ENCODE assay signal across 15 cellular contexts in the genomic region with DNA sequence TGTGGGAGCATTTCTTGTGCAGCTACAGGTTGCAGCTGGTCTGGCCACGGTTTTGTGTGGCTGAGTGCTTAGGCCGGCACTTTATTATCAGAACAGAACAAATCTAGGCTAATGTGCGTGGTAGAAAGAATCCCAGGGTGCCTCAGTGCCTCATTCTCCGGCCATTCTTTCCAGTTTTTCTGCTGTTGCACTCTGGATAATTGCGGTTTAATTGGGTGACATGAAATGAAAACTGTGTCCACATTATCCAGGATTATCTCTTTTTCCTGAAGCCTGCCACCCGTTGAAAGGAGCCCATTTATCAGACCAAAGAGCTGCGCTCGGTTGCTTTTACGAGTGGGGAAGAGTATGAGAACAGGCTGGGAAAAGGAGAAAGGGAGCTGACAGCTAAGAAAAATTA.
DNase-seq lines count a peak whose midpoint lies in the region; ATAC-seq and TF ChIP-seq lines count a peak whose summit lies in the region.
"Had no signal": no experiment of that assay in that cellular context is flagged by ENCODE, and none has a peak within 500 bp of the region (broad histone marks: within the 10 kb centered on the region; RNA-seq: fewer than 3 reads in every experiment).

No MANE protein-coding gene starts in this region.

- H3K27ac Mint-ChIP-seq in progenitor cell of endocrine pancreas, result peak overlapping the region; percentile 75
- no peak overlapping the region for H3K27ac Mint-ChIP-seq in activated naive CD8-positive, alpha-beta T cell treated with anti-CD3 and anti-CD28 coated beads for 36 hours
- H3K27ac Mint-ChIP-seq: B cell; CD4-positive, alpha-beta T cell had no signal

- no peak for TF ChIP-seq CTCF in progenitor cell of endocrine pancreas (IDR thresholded peaks at IDR 0.05; ENCODE audit: unreplicated experiment)

- no peaks in the 10 kb centered on the region for H3K9me3 Mint-ChIP-seq in progenitor cell of endocrine pancreas (ENCODE audit: low read depth)
- H3K9me3 Mint-ChIP-seq in activated naive CD8-positive, alpha-beta T cell treated with anti-CD3 and anti-CD28 coated beads for 36 hours, result no peaks in the 10 kb centered on the region
- H3K9me3 Mint-ChIP-seq: CD4-positive, alpha-beta T cell had no signal

- no peaks in the 10 kb centered on the region for H3K36me3 Mint-ChIP-seq in progenitor cell of endocrine pancreas (ENCODE audit: insufficient read depth)
- H3K36me3 Mint-ChIP-seq in activated naive CD8-positive, alpha-beta T cell treated with anti-CD3 and anti-CD28 coated beads for 36 hours, result no peaks in the 10 kb centered on the region

- DNase-seq in NCI-H146 (lab: John Stamatoyannopoulos, UW), result peak; percentile 45
- peak; percentile 53 for DNase-seq in NCI-H345 (lab: John Stamatoyannopoulos, UW)
- peak; percentile 18 for DNase-seq in astrocyte of the hippocampus (ENCODE audit: low read depth, low spot score)
- no peak for DNase-seq in progenitor cell of endocrine pancreas (ENCODE audit: low spot score, unreplicated experiment)
- no peak for DNase-seq in activated naive CD8-positive, alpha-beta T cell treated with anti-CD3 and anti-CD28 coated beads for 36 hours
- DNase-seq in nucleus accumbens (lab: John Stamatoyannopoulos, UW), result no peak
- DNase-seq: Calu3; CD4-positive, alpha-beta T cell; NCI-H1436 treated with DMSO at 0.1 percent for 48 hours; NCI-H526; SHP77 had no signal

- peaks cover 34% of the 10 kb centered on the region for H3K4me1 Mint-ChIP-seq in progenitor cell of endocrine pancreas (ENCODE audit: low read depth)
- no peaks in the 10 kb centered on the region for H3K4me1 Mint-ChIP-seq in activated naive CD8-positive, alpha-beta T cell treated with anti-CD3 and anti-CD28 coated beads for 36 hours
- H3K4me1 Mint-ChIP-seq: B cell had no signal

- no peak for ATAC-seq in GM19455 (IDR thresholded peaks at IDR 0.05; ENCODE audit: unreplicated experiment)
- ATAC-seq: GM12878, K562 had no signal

- H3K27me3 Mint-ChIP-seq in progenitor cell of endocrine pancreas, result peaks cover 3% of the 10 kb centered on the region
- peaks cover 8% of the 10 kb centered on the region for H3K27me3 Mint-ChIP-seq in activated naive CD8-positive, alpha-beta T cell treated with anti-CD3 and anti-CD28 coated beads for 36 hours
- H3K27me3 Mint-ChIP-seq: B cell had no signal

- peak overlapping the region; percentile 27 for H3K4me3 Mint-ChIP-seq in progenitor cell of endocrine pancreas (ENCODE audit: low read depth)
- no peak overlapping the region for H3K4me3 Mint-ChIP-seq in activated naive CD8-positive, alpha-beta T cell treated with anti-CD3 and anti-CD28 coated beads for 36 hours
- H3K4me3 Mint-ChIP-seq: B cell; CD4-positive, alpha-beta T cell had no signal

Comparison
In these comparisons a context has a peak if more than half of its experiments do, and no peak if none do; other contexts are left out.
1. DNase-seq: peak in NCI-H146 (single experiment), NCI-H345 (single experiment) and astrocyte of the hippocampus (single experiment); none in progenitor cell of endocrine pancreas (single experiment), activated naive CD8-positive, alpha-beta T cell treated with anti-CD3 and anti-CD28 coated beads for 36 hours (single experiment) and nucleus accumbens (0 of 56).